Comparison of ENCODE assay signal across 9 cellular contexts in genomic region chr19:17681505-17682125, GRCh38. TPM values are rescaled to one million over a fixed set of nuclear protein-coding genes. Genes with fewer than 3 reads are reported as not detected.
DNase-seq lines count a peak whose midpoint lies in the region; ATAC-seq, FAIRE-seq and TF ChIP-seq lines count a peak whose summit lies in the region.
"Had no signal": no experiment of that assay in that cellular context is flagged by ENCODE, and none has a peak within 500 bp of the region (broad histone marks: within the 10 kb centered on the region; RNA-seq: fewer than 3 reads in every experiment).

No MANE protein-coding gene starts in this region.

- TF ChIP-seq CTCF in H9 (conservative IDR thresholded peaks at IDR 0.05): no peak
- no peak for TF ChIP-seq CTCF in endothelial cell (IDR thresholded peaks at IDR 0.05; ENCODE audit: unreplicated experiment)
- TF ChIP-seq CTCF in smooth muscle cell (IDR thresholded peaks at IDR 0.05; ENCODE audit: borderline replicate concordance, insufficient read depth, poor library complexity, severe bottlenecking): no peak
- TF ChIP-seq CTCF in CD14-positive monocyte (IDR thresholded peaks at IDR 0.05): no peak
- TF ChIP-seq CTCF in suprapubic skin (IDR thresholded peaks at IDR 0.05): no peak

- peaks cover 3% of the 10 kb centered on the region for H3K27me3 Mint-ChIP-seq in H9 (ENCODE audit: low read depth)
- H3K27me3 Mint-ChIP-seq in endothelial cell (ENCODE audit: unreplicated experiment): peaks cover 12% of the 10 kb centered on the region
- H3K27me3 Mint-ChIP-seq in CD14-positive monocyte (ENCODE audit: low read depth in 3 of 3): peaks cover 52 to 82% (median 74%) of the 10 kb centered on the region in 3 donors

- peaks cover 4% of the 10 kb centered on the region for H3K79me1 ChIP-seq in H9 (ENCODE audit: insufficient read depth, low read depth, low read length, poor library complexity, severe bottlenecking)

- H3K23me2 ChIP-seq in H9 (ENCODE audit: insufficient read length, low read depth, low read length, poor library complexity, severe bottlenecking): peaks cover 12% of the 10 kb centered on the region

- H4K5ac ChIP-seq in H9 (ENCODE audit: insufficient read length, low read depth, low read length): no peak overlapping the region

- H3K9ac ChIP-seq in H9 (ENCODE audit: extremely low read depth, insufficient read length, low read length): no peak overlapping the region
- H3K9ac ChIP-seq in smooth muscle cell (ENCODE audit: low read depth): no peak overlapping the region

- no peak for ATAC-seq in esophagus mucosa

- H3F3A ChIP-seq in smooth muscle cell (ENCODE audit: low read depth): no peaks in the 10 kb centered on the region

- TF ChIP-seq POLR2A in H54 (IDR thresholded peaks at IDR 0.05; ENCODE audit: low read depth, low read length): no peak
- TF ChIP-seq POLR2A in suprapubic skin (IDR thresholded peaks at IDR 0.05): no peak

- no peak overlapping the region for H3K4me3 Mint-ChIP-seq in H9
- H3K4me3 Mint-ChIP-seq in endothelial cell (ENCODE audit: unreplicated experiment): no peak overlapping the region
- H3K4me3 Mint-ChIP-seq in CD14-positive monocyte: peak overlapping the region in 1 of 2 donors; percentile 8

- no peak overlapping the region for H2BK12ac ChIP-seq in H9 (ENCODE audit: insufficient read length, low read depth, low read length)

- H4K8ac ChIP-seq in H9 (replicated peaks; ENCODE audit: insufficient read length, low read depth, low read length): no peak overlapping the region

- H3K23ac ChIP-seq in H9 (ENCODE audit: insufficient read length, low read depth, low read length): no peak overlapping the region

- H3K4me3 ChIP-seq in smooth muscle cell (no peak overlapping the region), suprapubic skin (no peak overlapping the region)

- no peak overlapping the region for H3K18ac ChIP-seq in H9 (ENCODE audit: insufficient read length, low read depth, low read length)

- no peak overlapping the region for H2AK5ac ChIP-seq in H9 (ENCODE audit: insufficient read length, low read length)

- H2BK120ac ChIP-seq in H9 (ENCODE audit: low read depth, low read length, poor library complexity, severe bottlenecking): no peak overlapping the region

- H2BK20ac ChIP-seq in H9 (ENCODE audit: low read depth, low read length, poor library complexity, severe bottlenecking): no peak overlapping the region

- TF ChIP-seq EP300 in suprapubic skin (IDR thresholded peaks at IDR 0.05): no peak

- H3K27ac ChIP-seq in H9 (ENCODE audit: insufficient read length, low read depth, low read length): no peak overlapping the region
- no peak overlapping the region for H3K27ac ChIP-seq in smooth muscle cell (ENCODE audit: low read depth)
- no peak overlapping the region for H3K27ac ChIP-seq in suprapubic skin

- H3K9me3 ChIP-seq in H9 (ENCODE audit: control insufficient read depth, low read depth, low read length) (no peaks in the 10 kb centered on the region), smooth muscle cell (replicated peaks; ENCODE audit: low read depth) (no peaks in the 10 kb centered on the region), suprapubic skin (no peaks in the 10 kb centered on the region)

- H3K4me1 ChIP-seq in H9 (ENCODE audit: insufficient read depth, low read length) (peaks cover 6% of the 10 kb centered on the region; the same call in 1 of the 2 replicates), smooth muscle cell (ENCODE audit: low read depth) (peaks cover 12% of the 10 kb centered on the region), suprapubic skin (peaks cover 22% of the 10 kb centered on the region)

- H3K27me3 ChIP-seq in H9 (ENCODE audit: insufficient read depth, low read length): no peaks in the 10 kb centered on the region
- H3K27me3 ChIP-seq in smooth muscle cell (ENCODE audit: low read depth): peaks cover 7% of the 10 kb centered on the region
- H3K27me3 ChIP-seq in suprapubic skin: peaks cover 70% of the 10 kb centered on the region

- H3K4me2 ChIP-seq in H9 (ENCODE audit: insufficient read depth, insufficient read length, low read length) (no peak overlapping the region), smooth muscle cell (no peak overlapping the region)

- no CpG with 5 or more reads among the region's 25 CpGs for WGBS in H9 (ENCODE audit: extremely low coverage, insufficient read length, low lambda C conversion rate)
- 51% methylated on average over 25 of the region's 25 CpGs for WGBS in smooth muscle cell (ENCODE audit: low lambda C conversion rate)
- WGBS in suprapubic skin: 49% methylated on average over 25 of the region's 25 CpGs

- peaks cover 0 to 7% (median 2%) of the 10 kb centered on the region in 3 experiments; a peak in 3 of 7 replicates for H3K36me3 Mint-ChIP-seq in H9 (ENCODE audit: insufficient read depth in 1 of 3, low read depth in 3 of 3)
- no peaks in the 10 kb centered on the region for H3K36me3 Mint-ChIP-seq in endothelial cell (ENCODE audit: low read depth, unreplicated experiment)
- no peaks in the 10 kb centered on the region for H3K36me3 Mint-ChIP-seq in CD14-positive monocyte

- H2BK5ac ChIP-seq in H9 (ENCODE audit: insufficient read length, low read length): no peak overlapping the region

- H2AFZ ChIP-seq in H9 (ENCODE audit: low read length) (no peak overlapping the region), smooth muscle cell (ENCODE audit: low read depth) (no peak overlapping the region)

- FAIRE-seq in H54 (lab: Jason Lieb, UNC): no peak

- intact Hi-C loops in CD14-positive monocyte (cut with micrococcal nuclease): no loop called here

- no peak overlapping the region for H3K4ac ChIP-seq in H9 (ENCODE audit: low read depth, low read length)

- H3K27ac Mint-ChIP-seq in H9: no peak overlapping the region
- H3K27ac Mint-ChIP-seq in endothelial cell (ENCODE audit: unreplicated experiment): no peak overlapping the region
- H3K27ac Mint-ChIP-seq in CD14-positive monocyte: no peak overlapping the region

- H3K9me3 Mint-ChIP-seq in H9: no peaks in the 10 kb centered on the region
- H3K9me3 Mint-ChIP-seq in endothelial cell (ENCODE audit: unreplicated experiment): no peaks in the 10 kb centered on the region
- peaks cover 0 to 8% (median 0%) of the 10 kb centered on the region in 7 donors for H3K9me3 Mint-ChIP-seq in CD14-positive monocyte

- H3K56ac ChIP-seq in H9 (ENCODE audit: insufficient read length, low read depth, low read length): no peak overlapping the region

- no peak overlapping the region for H2BK15ac ChIP-seq in H9 (ENCODE audit: low read depth, low read length)

- H3K36me3 ChIP-seq in smooth muscle cell (ENCODE audit: low read depth) (no peaks in the 10 kb centered on the region), suprapubic skin (no peaks in the 10 kb centered on the region)

- no peak overlapping the region for H3K14ac ChIP-seq in H9 (ENCODE audit: insufficient read depth, low read length)

- H3T11ph ChIP-seq in H9 (ENCODE audit: low read length): no peak overlapping the region

- peaks cover 35 to 44% of the 10 kb centered on the region in 2 experiments for H3K4me1 Mint-ChIP-seq in H9
- H3K4me1 Mint-ChIP-seq in endothelial cell (ENCODE audit: unreplicated experiment): peaks cover 5% of the 10 kb centered on the region
- peaks cover 12% of the 10 kb centered on the region for H3K4me1 Mint-ChIP-seq in CD14-positive monocyte

- H3K79me2 ChIP-seq in H9 (ENCODE audit: insufficient read depth, low read length): peaks cover 12% of the 10 kb centered on the region
- no peaks in the 10 kb centered on the region for H3K79me2 ChIP-seq in smooth muscle cell (ENCODE audit: low read depth)

- DNase-seq in H9 (peak; percentile 61), T-helper 9 cell (peak; percentile 28), endothelial cell (ENCODE audit: low spot score) (peak; percentile 65), smooth muscle cell (lab: John Stamatoyannopoulos, UW; ENCODE audit: unreplicated experiment) (peak; percentile 35), H54 (ENCODE audit: insufficient read length, low spot score) (no peak), CD14-positive monocyte (ENCODE audit: low spot score) (no peak), suprapubic skin (ENCODE audit: low spot score in 2 of 2) (no peak)
- DNase-seq: SHP77 had no signal

- no peak overlapping the region for H4K91ac ChIP-seq in H9 (ENCODE audit: insufficient read length, low read depth, low read length)

- H4K20me1 ChIP-seq in H9 (ENCODE audit: control insufficient read depth, insufficient read depth, insufficient read length): no peaks in the 10 kb centered on the region
- H4K20me1 ChIP-seq in smooth muscle cell (ENCODE audit: low read depth): no peaks in the 10 kb centered on the region

RNA-seq across cellular contexts. Expression of gene UNC13A, which starts 6.5 kb away (rescaled TPM):
- total RNA-seq in H9 (2021): 21.6 and 22.2 TPM in 2 replicates
- total RNA-seq in endothelial cell (ENCODE audit: unreplicated experiment): 1.2 TPM
- total RNA-seq in smooth muscle cell: 0.63 and 2.1 TPM in 2 replicates
- 0.21 and 0.85 TPM in 2 replicates for polyA plus RNA-seq in smooth muscle cell
- total RNA-seq in esophagus mucosa: 0.04 TPM
- polyA plus RNA-seq in CD14-positive monocyte: not detected
- total RNA-seq in suprapubic skin: under 1 TPM in 1 of 4 donors, not detected in 3; 0.16 TPM

RNA-seq across cellular contexts. Expression of gene MAP1S, which starts 37.7 kb away (rescaled TPM):
- 158 and 160 TPM in 2 replicates for total RNA-seq in H9 (2021)
- 173 TPM for total RNA-seq in endothelial cell (ENCODE audit: unreplicated experiment)
- 10.2 and 11.7 TPM in 2 replicates for total RNA-seq in smooth muscle cell
- polyA plus RNA-seq in smooth muscle cell: 55.5 and 62.1 TPM in 2 replicates
- 16.9 TPM for total RNA-seq in esophagus mucosa
- polyA plus RNA-seq in CD14-positive monocyte: 10 to 100 TPM; 27.5 to 28.3 TPM
- total RNA-seq in suprapubic skin: 10 to 100 TPM; 16.8 to 42.5 (median 26.4) TPM

Comparison
In these comparisons a context has a peak if more than half of its experiments do, and no peak if none do; other contexts are left out.
1. DNase-seq: peak in H9 (single experiment), T-helper 9 cell (single experiment), endothelial cell (single experiment) and smooth muscle cell (single experiment); none in H54 (single experiment), CD14-positive monocyte (single experiment) and suprapubic skin (0 of 2).